1 cellular context compared by ENCODE assay signal in genomic region chr6:7260291-7261029, GRCh38.
TF ChIP-seq lines count a peak whose summit lies in the region.

No MANE protein-coding gene starts in this region.

TF ChIP-seq in GM23338, 12 proteins besides CTCF, POLR2A, EP300 and RAD21 (continued from another document):
- TF ChIP-seq ZNF462 (CRISPR knock-in tag; IDR thresholded peaks at IDR 0.05), result no peak
- TF ChIP-seq STAT1 (IDR thresholded peaks at IDR 0.05; ENCODE audit: unreplicated experiment), result no peak
- no peak for TF ChIP-seq JUNB (IDR thresholded peaks at IDR 0.05; ENCODE audit: unreplicated experiment)
- TF ChIP-seq CREB1 (CRISPR knock-in tag; IDR thresholded peaks at IDR 0.05; ENCODE audit: low read depth), result no peak
- no peak for TF ChIP-seq ZNF331 (CRISPR knock-in tag; IDR thresholded peaks at IDR 0.05; ENCODE audit: low read depth)
- no peak for TF ChIP-seq NANOG (IDR thresholded peaks at IDR 0.05; ENCODE audit: borderline replicate concordance)
- no peak for TF ChIP-seq EZH2 (IDR thresholded peaks at IDR 0.05; ENCODE audit: low read depth, unreplicated experiment)
- TF ChIP-seq REST (IDR thresholded peaks at IDR 0.05; ENCODE audit: unreplicated experiment), result no peak
- TF ChIP-seq POLR2AphosphoS5 (IDR thresholded peaks at IDR 0.05; ENCODE audit: low read depth), result no peak
- no peak for TF ChIP-seq EZH2phosphoT487 (IDR thresholded peaks at IDR 0.05; ENCODE audit: unreplicated experiment)
